ENCODE assay signal across 8 cellular contexts in genomic region chrX:129932137-129932791, GRCh38. TPM values are rescaled to one million over a fixed set of nuclear protein-coding genes. Genes with fewer than 3 reads are reported as not detected.
DNase-seq lines count a peak whose midpoint lies in the region; ATAC-seq and TF ChIP-seq lines count a peak whose summit lies in the region.

No MANE protein-coding gene starts in this region.

- H4K20me1 ChIP-seq in DND-41 (ENCODE audit: insufficient read depth, low read length) (no peaks in the 10 kb centered on the region), HCT116 (ENCODE audit: insufficient read depth) (no peaks in the 10 kb centered on the region)

- RAD21 ChIA-PET in HCT116 (lab: Charles Lee; ENCODE audit: low non-redundant PET in 1 of 2, low total read pairs in 2 of 2, uncharacterized antibody in 2 of 2, unreplicated experiment in 2 of 2): no interaction called here

- ATAC-seq in DND-41 (ENCODE audit: insufficient read depth, low read depth) (peak; percentile 85), HCT116 (peak; percentile 73), body of pancreas (peak; percentile 82), HG03108 (IDR thresholded peaks at IDR 0.05; ENCODE audit: unreplicated experiment) (no peak)

- H3K27ac ChIP-seq in DND-41 (ENCODE audit: low read length) (no peak overlapping the region), HCT116 (ENCODE audit: low read depth, low read length) (peak overlapping the region; percentile 77), body of pancreas (peak overlapping the region; percentile 70 to 90 (median 80))

- peak overlapping the region; percentile 72 for H2AFZ ChIP-seq in DND-41 (ENCODE audit: low read depth, low read length)
- no peak overlapping the region for H2AFZ ChIP-seq in HCT116 (ENCODE audit: low read depth, low read length, poor library complexity, severe bottlenecking)

- peak; percentile 89 for DNase-seq in DND-41
- peak; percentile 81 for DNase-seq in HCT116 (ENCODE audit: low read depth, low spot score)
- DNase-seq in NCI-H1436 treated with DMSO at 0.1 percent for 48 hours (lab: John Stamatoyannopoulos, UW): peak; percentile 13
- peak; percentile 79 for DNase-seq in UCSD-AML1 (lab: John Stamatoyannopoulos, UW; ENCODE audit: unreplicated experiment)
- peak; percentile 87 to 95 (median 90) for DNase-seq in body of pancreas
- DNase-seq in skeletal muscle cell (ENCODE audit: low read depth): peak; percentile 71

- TF ChIP-seq RAD21 in HCT116 (IDR thresholded peaks at IDR 0.05; ENCODE audit: low read depth): no peak

- H3K4me2 ChIP-seq in DND-41 (ENCODE audit: insufficient read depth, low read length) (peak overlapping the region; percentile 96), HCT116 (ENCODE audit: low read length) (peak overlapping the region; percentile 82)

- CTCF ChIA-PET in HCT116 (lab: Charles Lee): no interaction called here

- no peaks in the 10 kb centered on the region for H3K27me3 ChIP-seq in DND-41 (ENCODE audit: insufficient read depth, low read length, poor library complexity)
- H3K27me3 ChIP-seq in HCT116 (ENCODE audit: insufficient read depth, low read length): no peaks in the 10 kb centered on the region
- H3K27me3 ChIP-seq in body of pancreas: no peaks in the 10 kb centered on the region
- peaks cover 46% of the 10 kb centered on the region for H3K27me3 ChIP-seq in iPS-15b (ENCODE audit: control insufficient read depth, insufficient read depth, low read length)

- 0% methylated on average over 2 of the region's 84 CpGs; no CpG with 5 or more reads in 1 of the 2 donors for WGBS in body of pancreas, 2 donors

- TF ChIP-seq CTCF in DND-41 (IDR thresholded peaks at IDR 0.05; ENCODE audit: borderline replicate concordance, extremely low read depth, low read length, poor library complexity, severe bottlenecking) (no peak), HCT116 (IDR thresholded peaks at IDR 0.05 in 2 of 3, conservative IDR thresholded peaks at IDR 0.05 in 1 of 3; ENCODE audit: borderline replicate concordance in 1 of 3, insufficient read depth in 1 of 3, low read depth in 2 of 3, low read length in 2 of 3) (no peak), body of pancreas (IDR thresholded peaks at IDR 0.05) (no peak)

- H3K36me3 ChIP-seq in DND-41 (ENCODE audit: insufficient read depth, low read length) (peaks cover 22% of the 10 kb centered on the region), HCT116 (ENCODE audit: control insufficient read depth in 1 of 2, insufficient read depth in 2 of 2, low read length in 2 of 2) (no peaks in the 10 kb centered on the region; a peak in 2 of 4 replicates), body of pancreas (replicated peaks in 1 of 2; ENCODE audit: insufficient read depth in 1 of 2, low read depth in 2 of 2) (no peaks in the 10 kb centered on the region), iPS-15b (ENCODE audit: control insufficient read depth, insufficient read depth, low read length) (peaks cover 13% of the 10 kb centered on the region)

- POLR2A ChIA-PET in HCT116 (lab: Charles Lee): interaction anchor here (0.8 kb wide), 1 partner anchor 29 kb away, joined by 3 read pairs; no protein-coding TSS in a partner anchor

- BruUV-seq in HCT116 (replicated peaks; lab: Mats Ljungman, UMichigan): no TSS peak

- H3K79me2 ChIP-seq in DND-41 (ENCODE audit: insufficient read depth, low read length): no peaks in the 10 kb centered on the region
- no peaks in the 10 kb centered on the region for H3K79me2 ChIP-seq in HCT116 (ENCODE audit: insufficient read depth, low read length)

- intact Hi-C loops in HCT116 (cut with micrococcal nuclease): no loop called here
- intact Hi-C loops in body of pancreas (cut with DNase I): no loop called here

- H3K4me3 ChIP-seq in DND-41 (ENCODE audit: low read depth in 1 of 2, low read length in 2 of 2): peak overlapping the region; percentile 12 to 73; a peak in 3 of 4 replicates
- H3K4me3 ChIP-seq in HCT116 (replicated peaks in 1 of 2; ENCODE audit: low read depth in 1 of 2, low read length in 2 of 2): peak overlapping the region; percentile 51 to 59
- peak overlapping the region; percentile 19 to 43 for H3K4me3 ChIP-seq in body of pancreas
- peak overlapping the region; percentile 97 for H3K4me3 ChIP-seq in iPS-15b (ENCODE audit: low read depth, low read length)
- peak overlapping the region; percentile 58 for H3K4me3 ChIP-seq in skeletal muscle cell (ENCODE audit: low read depth, low read length)

- H3K9ac ChIP-seq in DND-41 (ENCODE audit: low read depth, low read length) (peak overlapping the region; percentile 56), HCT116 (ENCODE audit: low read length) (peak overlapping the region; percentile 64), iPS-15b (ENCODE audit: low read depth, low read length) (no peak overlapping the region)

- H3K4me1 ChIP-seq in DND-41 (ENCODE audit: insufficient read depth, low read length): peaks cover 12% of the 10 kb centered on the region
- H3K4me1 ChIP-seq in HCT116 (ENCODE audit: control insufficient read depth in 1 of 2, insufficient read depth in 2 of 2, low read length in 2 of 2): peaks cover 0 to 6% of the 10 kb centered on the region in 2 experiments; a peak in 1 of 4 replicates
- H3K4me1 ChIP-seq in body of pancreas: no peaks in the 10 kb centered on the region
- H3K4me1 ChIP-seq in iPS-15b (ENCODE audit: control insufficient read depth, insufficient read depth, low read length): peaks cover 10% of the 10 kb centered on the region

- TF ChIP-seq POLR2A in HCT116 (IDR thresholded peaks at IDR 0.05; ENCODE audit: borderline replicate concordance, extremely low read depth, insufficient read depth, insufficient read length): no peak
- no peak for TF ChIP-seq POLR2A in body of pancreas (IDR thresholded peaks at IDR 0.05)

- H3K9me3 ChIP-seq in DND-41 (ENCODE audit: insufficient read depth, low read length, severe bottlenecking): no peaks in the 10 kb centered on the region
- no peaks in the 10 kb centered on the region for H3K9me3 ChIP-seq in HCT116 (ENCODE audit: control insufficient read depth in 1 of 2, insufficient read depth in 1 of 2, low read depth in 1 of 2, low read length in 2 of 2)
- no peaks in the 10 kb centered on the region for H3K9me3 ChIP-seq in body of pancreas
- H3K9me3 ChIP-seq in iPS-15b (ENCODE audit: control insufficient read depth, insufficient read depth, low read length): no peaks in the 10 kb centered on the region

- no peaks in the 10 kb centered on the region for H3K9me2 ChIP-seq in HCT116 (ENCODE audit: insufficient read depth)

TF ChIP-seq in HCT116, 20 proteins besides CTCF, POLR2A, EP300 and RAD21:
- TF ChIP-seq EGR1 (IDR thresholded peaks at IDR 0.05; ENCODE audit: low read depth) (no peak), YY1 (IDR thresholded peaks at IDR 0.05; ENCODE audit: extremely low read depth, insufficient replicate concordance, low read depth, low read length) (no peak), ATF3 (IDR thresholded peaks at IDR 0.05) (no peak), ZFX (IDR thresholded peaks at IDR 0.05) (peak; percentile 56)

RNA-seq across cellular contexts. Expression of gene UTP14A, which starts 26.3 kb away (rescaled TPM):
- total RNA-seq in HCT116 (2021; ENCODE audit: unreplicated experiment) (28.3 TPM), body of pancreas (10 to 100 TPM; 10.9 to 13.8 TPM)
- 7.3 and 13.1 TPM in 2 replicates for polyA plus RNA-seq in HCT116 (2012)

RNA-seq across cellular contexts. Expression of gene BCORL1, which starts 50.2 kb away (rescaled TPM):
- total RNA-seq in HCT116 (2021; ENCODE audit: unreplicated experiment): 30.8 TPM
- 14.7 and 16.5 TPM in 2 replicates for polyA plus RNA-seq in HCT116 (2012)
- total RNA-seq in body of pancreas: 1 to 10 TPM; 3.0 to 4.4 TPM

Comparison
In these comparisons a context has a peak if more than half of its experiments do, and no peak if none do; other contexts are left out.
1. DNase-seq: peak in every context shown above with its lines; median percentile 90 in body of pancreas; 89 in DND-41; 81 in HCT116; 79 in UCSD-AML1; 71 in skeletal muscle cell; 13 in NCI-H1436 treated with DMSO at 0.1 percent for 48 hours.
2. H3K4me3 ChIP-seq: peak in every context shown above with its lines; median percentile 97 in iPS-15b; 58 in skeletal muscle cell; 55 in HCT116; 42 in DND-41; 31 in body of pancreas.